Comparison of ENCODE assay signal across 7 cellular contexts in the genomic region with DNA sequence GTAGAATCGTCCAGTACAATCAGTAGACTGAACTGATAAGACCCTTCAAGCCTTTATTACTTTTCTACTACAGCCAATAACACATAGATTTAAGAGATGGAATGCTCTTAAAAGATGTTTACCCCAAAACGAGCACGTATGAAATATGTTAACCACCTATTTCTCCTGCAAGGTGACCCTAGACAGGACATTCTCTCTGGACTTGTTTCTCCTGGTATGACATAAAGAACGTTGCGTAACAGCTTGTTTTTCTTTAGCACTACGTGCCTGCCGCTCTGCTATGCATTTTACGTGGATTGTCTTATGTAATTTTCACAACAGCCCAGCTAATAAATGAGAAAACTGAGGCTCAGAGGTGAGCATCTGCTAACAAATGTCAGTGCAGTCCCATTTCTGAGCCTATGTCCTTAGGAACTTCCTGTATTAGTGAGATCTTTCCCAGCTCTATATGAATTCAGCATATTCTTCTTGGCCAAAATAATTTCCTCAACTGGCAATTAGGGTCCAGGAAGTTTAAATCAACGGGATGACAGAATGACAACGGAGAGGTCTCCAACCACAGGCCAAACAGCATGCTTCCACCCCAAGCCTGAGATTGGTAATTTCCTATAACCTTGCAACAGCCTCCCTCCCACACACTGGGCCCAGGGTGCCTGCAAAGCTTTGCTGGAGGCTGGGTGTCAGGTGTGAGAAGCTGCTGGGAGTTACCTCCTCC. TPM values are rescaled to one million over a fixed set of nuclear protein-coding genes. Genes with fewer than 3 reads are reported as not detected.
A peak's percentile ranks its signal among the peaks of the same experiment; 100 is the strongest.
DNase-seq lines count a peak whose midpoint lies in the region; ATAC-seq, FAIRE-seq and TF ChIP-seq lines count a peak whose summit lies in the region.

No MANE protein-coding gene starts in this region.

- DNase-seq in NB4 (ENCODE audit: low read depth): peak; percentile 87
- peak; percentile 33 for DNase-seq in activated gamma-delta T cell treated with anti-CD3 and anti-CD28 coated beads, Interleukin-2, amount 50 U/mL, for 16 hours (ENCODE audit: low read depth)
- DNase-seq in HepG2 (ENCODE audit: low spot score): peak; percentile 73
- no peak for DNase-seq in ACHN
- DNase-seq in Ammon's horn (ENCODE audit: low spot score): no peak

- TF ChIP-seq CTCF in NB4 (IDR thresholded peaks at IDR 0.05; ENCODE audit: low read depth, low read length): no peak
- TF ChIP-seq CTCF in HepG2 (CRISPR knock-in tag; IDR thresholded peaks at IDR 0.05): no peak

- H2AFZ ChIP-seq in HepG2 (ENCODE audit: low read length): no peak overlapping the region

- peaks cover 25% of the 10 kb centered on the region for H3K79me2 ChIP-seq in HepG2 (ENCODE audit: insufficient read depth, low read length)

- ATAC-seq in HepG2: no peak
- ATAC-seq in HG03135 (IDR thresholded peaks at IDR 0.05; ENCODE audit: unreplicated experiment): no peak

- WGBS in HepG2 (ENCODE audit: low lambda C conversion rate): 47% methylated on average over 10 of the region's 10 CpGs

- peak overlapping the region; percentile 8 for H3K27ac ChIP-seq in HepG2 (ENCODE audit: extremely low read length, insufficient read depth, low read length)

- no peaks in the 10 kb centered on the region for H3K27me3 Mint-ChIP-seq in stimulated activated naive CD8-positive, alpha-beta T cell treated with anti-CD3 and anti-CD28 coated beads, Interleukin-15, Interleukin-2, amounts not matched to agents 100 ng/mL and 50 ng/mL, for 24 hours

- H3K27me3 ChIP-seq in HepG2 (ENCODE audit: control insufficient read depth in 1 of 2, insufficient read depth in 2 of 2, low read length in 2 of 2): no peaks in the 10 kb centered on the region; a peak in 2 of 5 replicates

- H3K36me3 ChIP-seq in HepG2 (replicated peaks in 1 of 2; ENCODE audit: control insufficient read depth in 1 of 2, insufficient read depth in 2 of 2, low read length in 2 of 2): peaks cover 20 to 31% of the 10 kb centered on the region in 2 experiments

- no peak for FAIRE-seq in HepG2 (lab: Jason Lieb, UNC)

- H3K9me3 Mint-ChIP-seq in stimulated activated naive CD8-positive, alpha-beta T cell treated with anti-CD3 and anti-CD28 coated beads, Interleukin-15, Interleukin-2, amounts not matched to agents 100 ng/mL and 50 ng/mL, for 24 hours: no peaks in the 10 kb centered on the region

- H3K9me3 ChIP-seq in HepG2 (ENCODE audit: low read length): no peaks in the 10 kb centered on the region

- H3K4me3 ChIP-seq in NB4 (ENCODE audit: low read depth, low read length) (peak overlapping the region; percentile 48), HepG2 (replicated peaks in 1 of 3; ENCODE audit: insufficient read depth in 1 of 3, low read depth in 2 of 3, low read length in 3 of 3) (peak overlapping the region in 2 of 3 experiments; percentile 8 to 69; a peak in 3 of 6 replicates)

- peaks cover 78% of the 10 kb centered on the region for H3K4me1 ChIP-seq in HepG2 (ENCODE audit: insufficient read depth, low read length)

- TF ChIP-seq EP300 in HepG2 (IDR thresholded peaks at IDR 0.05; ENCODE audit: low read depth in 2 of 2, low read length in 2 of 2): peak; percentile 34 to 70; a peak in 2 of 4 replicates
- TF ChIP-seq EP300 in HepG2 (CRISPR knock-in tag; IDR thresholded peaks at IDR 0.05; ENCODE audit: borderline replicate concordance): no peak

- CTCF ChIA-PET in HepG2 (lab: Yijun Ruan, JAX; ENCODE audit: low intra/inter-chr PET ratio, low total read pairs): no interaction called here

- POLR2A ChIA-PET in HepG2 (lab: Yijun Ruan, JAX): interaction anchor here (0.8 to 11.4 kb wide), 11 partner anchors 12 to 279 kb away, joined by 3 to 473 read pairs (median 46); partner anchors contain the start of genes PPP2R3C, PRORP and PSMA6

- peaks cover 49% of the 10 kb centered on the region for H3K36me3 Mint-ChIP-seq in stimulated activated naive CD8-positive, alpha-beta T cell treated with anti-CD3 and anti-CD28 coated beads, Interleukin-15, Interleukin-2, amounts not matched to agents 100 ng/mL and 50 ng/mL, for 24 hours (ENCODE audit: low read depth)

- in situ Hi-C loops in HepG2 (cut with HindIII; ENCODE audit: extremely low pct_ligation_motif_present, low pct_unique_long_range_greater_than_20kb): no loop called here
- in situ Hi-C loops in ACHN (cut with HindIII; ENCODE audit: low pct_ligation_motif_present, low pct_unique_long_range_greater_than_20kb, low sequenced_read_pairs): loop anchor here (25.0 kb wide), 1 partner anchor 239 kb away; no protein-coding TSS in a partner anchor

- H3K4me3 Mint-ChIP-seq in stimulated activated naive CD8-positive, alpha-beta T cell treated with anti-CD3 and anti-CD28 coated beads, Interleukin-15, Interleukin-2, amounts not matched to agents 100 ng/mL and 50 ng/mL, for 24 hours: peak overlapping the region; percentile 99

- peaks cover 78% of the 10 kb centered on the region for H3K4me1 Mint-ChIP-seq in stimulated activated naive CD8-positive, alpha-beta T cell treated with anti-CD3 and anti-CD28 coated beads, Interleukin-15, Interleukin-2, amounts not matched to agents 100 ng/mL and 50 ng/mL, for 24 hours (ENCODE audit: low read depth)

- H3K27ac Mint-ChIP-seq in stimulated activated naive CD8-positive, alpha-beta T cell treated with anti-CD3 and anti-CD28 coated beads, Interleukin-15, Interleukin-2, amounts not matched to agents 100 ng/mL and 50 ng/mL, for 24 hours: peak overlapping the region; percentile 99

- no peak; the same call in none of the 2 replicates for TF ChIP-seq RAD21 in HepG2 (CRISPR knock-in tag; IDR thresholded peaks at IDR 0.05)

- H3K4me2 ChIP-seq in HepG2 (ENCODE audit: low read depth, low read length): peak overlapping the region; percentile 99

- TF ChIP-seq POLR2A in NB4 (IDR thresholded peaks at IDR 0.05; ENCODE audit: extremely low read depth, insufficient read length) (no peak), HepG2 (IDR thresholded peaks at IDR 0.05; ENCODE audit: insufficient read depth in 1 of 2, low read depth in 2 of 2, low read length in 2 of 2) (peak in 1 of 2 experiments; percentile 85; a peak in 2 of 4 replicates)

- H3K9ac ChIP-seq in HepG2 (ENCODE audit: insufficient read depth, low read depth, low read length): peak overlapping the region; percentile 82; the same call in 1 of the 2 replicates

- intact Hi-C loops in HepG2 (cut with micrococcal nuclease; ENCODE audit: unreplicated experiment): loop anchor here (5.0 kb wide), 1 partner anchor 34 kb away; no protein-coding TSS in a partner anchor

- no TSS peak for BruUV-seq in HepG2 (replicated peaks; lab: Mats Ljungman, UMichigan)

- peaks cover 27% of the 10 kb centered on the region for H4K20me1 ChIP-seq in HepG2 (ENCODE audit: insufficient read depth, low read length)

TF ChIP-seq in HepG2, 621 proteins besides CTCF, POLR2A, EP300 and RAD21 (continues in another document):
- no peak; the same call in 1 of the 2 replicates for TF ChIP-seq CHD2 (IDR thresholded peaks at IDR 0.05; ENCODE audit: low read depth, low read length)
- TF ChIP-seq ZNF30 (CRISPR knock-in tag; IDR thresholded peaks at IDR 0.05): no peak
- TF ChIP-seq ZNF569 (CRISPR knock-in tag; IDR thresholded peaks at IDR 0.05; ENCODE audit: borderline replicate concordance): no peak
- no peak; the same call in 1 of the 2 replicates for TF ChIP-seq ZC3H4 (CRISPR knock-in tag; IDR thresholded peaks at IDR 0.05; ENCODE audit: borderline replicate concordance)
- TF ChIP-seq MYPOP (CRISPR knock-in tag; IDR thresholded peaks at IDR 0.05): no peak

RNA-seq across cellular contexts. Expression of gene NFKBIA, which starts 3.7 kb away (rescaled TPM):
- total RNA-seq in HepG2 (2016; rRNA removed; fragmentation: Illumina TruSeq; extraction: Trizol): 232 and 319 TPM in 2 replicates
- total RNA-seq in HepG2 (2016; cell fraction: cytosol; rRNA removed; fragmentation: Illumina TruSeq; extraction: Trizol; ENCODE audit: low read depth): 103 and 116 TPM in 2 replicates
- 208 and 321 TPM in 2 replicates for total RNA-seq in HepG2 (2016; cell fraction: insoluble cytoplasmic fraction; rRNA removed; fragmentation: Illumina TruSeq; extraction: Trizol)
- total RNA-seq in HepG2 (2016; cell fraction: membrane; rRNA removed; fragmentation: Illumina TruSeq; extraction: Trizol): 196 and 209 TPM in 2 replicates
- total RNA-seq in HepG2 (2016; cell fraction: nucleus; rRNA removed; fragmentation: Illumina TruSeq; extraction: Trizol): 367 and 382 TPM in 2 replicates
- polyA plus RNA-seq in HepG2 (2011; rRNA removed): 173 and 197 TPM in 2 replicates
- 81.6 and 128 TPM in 2 replicates for polyA plus RNA-seq in HepG2 (2011; cell fraction: cytosol; rRNA removed)
- 363 and 589 TPM in 2 replicates for polyA plus RNA-seq in HepG2 (2011; cell fraction: nucleus; rRNA removed)
- polyA plus RNA-seq in HepG2 (2012): 58.7 and 87.8 TPM in 2 replicates
- polyA plus RNA-seq in HepG2 (2016; cell fraction: cytosol; fragmentation: Illumina TruSeq; extraction: Trizol; ENCODE audit: low read depth): 21.2 and 21.7 TPM in 2 replicates
- polyA plus RNA-seq in HepG2 (2016; cell fraction: insoluble cytoplasmic fraction; fragmentation: Illumina TruSeq; extraction: Trizol; ENCODE audit: low read depth): 160 and 187 TPM in 2 replicates
- polyA plus RNA-seq in HepG2 (2016; cell fraction: membrane; fragmentation: Illumina TruSeq; extraction: Trizol; ENCODE audit: low read depth): 41.5 and 42.6 TPM in 2 replicates
- 546 and 548 TPM in 2 replicates for polyA plus RNA-seq in HepG2 (2016; cell fraction: nucleus; fragmentation: Illumina TruSeq; extraction: Trizol; ENCODE audit: insufficient read depth, low read depth)
- 421 and 666 TPM in 2 replicates for polyA minus RNA-seq in HepG2 (2011; rRNA and poly(A)+ RNA removed; ENCODE audit: low replicate concordance)
- polyA minus RNA-seq in HepG2 (2011; cell fraction: cytosol; rRNA and poly(A)+ RNA removed): 80.5 and 103 TPM in 2 replicates
- 421 and 559 TPM in 2 replicates for polyA minus RNA-seq in HepG2 (2011; cell fraction: nucleus; rRNA and poly(A)+ RNA removed)

Comparison
In these comparisons a context has a peak if more than half of its experiments do, and no peak if none do; other contexts are left out.
1. DNase-seq: peak in NB4 (single experiment), activated gamma-delta T cell treated with anti-CD3 and anti-CD28 coated beads, Interleukin-2, amount 50 U/mL, for 16 hours (single experiment) and HepG2 (single experiment); none in ACHN (single experiment) and Ammon's horn (single experiment).